In genomic region chr5:35835796-35836742, GRCh38 we compare ENCODE assay signal across 21 cellular contexts. TPM values are rescaled to one million over a fixed set of nuclear protein-coding genes. Genes with fewer than 3 reads are reported as not detected.
A peak's percentile ranks its signal among the peaks of the same experiment; 100 is the strongest.
DNase-seq lines count a peak whose midpoint lies in the region; ATAC-seq, FAIRE-seq and TF ChIP-seq lines count a peak whose summit lies in the region.
"Had no signal": no experiment of that assay in that cellular context is flagged by ENCODE, and none has a peak within 500 bp of the region (broad histone marks: within the 10 kb centered on the region; RNA-seq: fewer than 3 reads in every experiment).

No MANE protein-coding gene starts in this region.

- no peaks in the 10 kb centered on the region for H3K36me3 Mint-ChIP-seq in CD8-positive, alpha-beta T cell
- H3K36me3 Mint-ChIP-seq in T-cell, result no peaks in the 10 kb centered on the region
- H3K36me3 Mint-ChIP-seq in activated naive CD8-positive, alpha-beta T cell treated with anti-CD3 and anti-CD28 coated beads, Interleukin-2, amount 50 U/mL, for 24 hours (ENCODE audit: low read depth), result peaks cover 10% of the 10 kb centered on the region

- CTCF ChIA-PET in CD8-positive, alpha-beta T cell (lab: Charles Lee), result interaction anchor here (0.7 to 3.1 kb wide), 2 partner anchors 13 to 15 kb away, joined by 3 to 21 read pairs; no protein-coding TSS in a partner anchor
- CTCF ChIA-PET in T-cell (lab: Charles Lee), result interaction anchor here in 1 of 2 donors (0.6 kb wide), 1 partner anchor 746 kb away, joined by 6 read pairs; no protein-coding TSS in a partner anchor

- H3K4me1 Mint-ChIP-seq in CD8-positive, alpha-beta T cell (ENCODE audit: low read depth), result peaks cover 88% of the 10 kb centered on the region
- peaks cover 92 to 97% (median 95%) of the 10 kb centered on the region in 3 donors for H3K4me1 Mint-ChIP-seq in T-cell
- H3K4me1 Mint-ChIP-seq in activated naive CD8-positive, alpha-beta T cell treated with anti-CD3 and anti-CD28 coated beads, Interleukin-2, amount 50 U/mL, for 24 hours, result peaks cover 97% of the 10 kb centered on the region
- H3K4me1 Mint-ChIP-seq: activated B cell treated with CpG ODN at 0.5 μM for 24 hours, neural crest cell had no signal

- POLR2A ChIA-PET in CD8-positive, alpha-beta T cell (lab: Charles Lee), result interaction anchor here (3.5 to 20.4 kb wide), 2 partner anchors 14 to 20 kb away, joined by 30 to 700 read pairs; partner anchors contain the start of gene IL7R
- POLR2A ChIA-PET in T-cell (lab: Charles Lee), result interaction anchor here in 1 of 2 donors (0.8 to 1.1 kb wide), 2 partner anchors 14 to 18 kb away, joined by 3 to 4 read pairs; no protein-coding TSS in a partner anchor

- no peak for FAIRE-seq in GM12891 (lab: Jason Lieb, UNC)

- H3K27ac Mint-ChIP-seq in CD8-positive, alpha-beta T cell, result peak overlapping the region; percentile 88
- peak overlapping the region; percentile 98 to 99 for H3K27ac Mint-ChIP-seq in T-cell
- peak overlapping the region; percentile 99 for H3K27ac Mint-ChIP-seq in activated naive CD8-positive, alpha-beta T cell treated with anti-CD3 and anti-CD28 coated beads, Interleukin-2, amount 50 U/mL, for 24 hours
- H3K27ac Mint-ChIP-seq: activated B cell treated with CpG ODN at 0.5 μM for 24 hours had no signal

- peak overlapping the region; percentile 38 for H3K4me3 Mint-ChIP-seq in CD8-positive, alpha-beta T cell
- H3K4me3 Mint-ChIP-seq in T-cell, result peak overlapping the region; percentile 14 to 56 (median 50)
- H3K4me3 Mint-ChIP-seq in activated naive CD8-positive, alpha-beta T cell treated with anti-CD3 and anti-CD28 coated beads, Interleukin-2, amount 50 U/mL, for 24 hours, result peak overlapping the region; percentile 72
- H3K4me3 Mint-ChIP-seq: activated B cell treated with CpG ODN at 0.5 μM for 24 hours, neural crest cell had no signal

- peaks cover 83% of the 10 kb centered on the region for H3K4me1 ChIP-seq in CD8-positive, alpha-beta T cell (ENCODE audit: insufficient read depth, low read length)
- H3K4me1 ChIP-seq: prostate gland, upper lobe of left lung had no signal

- H3K4me3 ChIP-seq in CD8-positive, alpha-beta T cell (ENCODE audit: low read depth, low read length), result no peak overlapping the region
- H3K4me3 ChIP-seq: PC-9, prostate gland, upper lobe of left lung had no signal

- H3K27ac ChIP-seq in CD8-positive, alpha-beta T cell (ENCODE audit: low read depth, low read length), result no peak overlapping the region
- H3K27ac ChIP-seq: PC-9, prostate gland, upper lobe of left lung had no signal

- no peak for TF ChIP-seq POLR2A in GM12891 (IDR thresholded peaks at IDR 0.05; ENCODE audit: low read depth, low read length)

- peak; percentile 39 for ATAC-seq in CD8-positive, alpha-beta T cell
- ATAC-seq in T-cell (replicated peaks in 1 of 4), result peak; percentile 58 to 67 (median 62)
- ATAC-seq in activated naive CD8-positive, alpha-beta T cell treated with anti-CD3 and anti-CD28 coated beads, Interleukin-2, amount 50 U/mL, for 24 hours, result peak; percentile 60
- ATAC-seq in HG02678 (IDR thresholded peaks at IDR 0.05; ENCODE audit: unreplicated experiment), result no peak
- no peak for ATAC-seq in GM18870 (IDR thresholded peaks at IDR 0.05; ENCODE audit: unreplicated experiment)
- ATAC-seq: esophagus mucosa, left colon had no signal

- no peaks in the 10 kb centered on the region for H3K9me3 Mint-ChIP-seq in CD8-positive, alpha-beta T cell
- H3K9me3 Mint-ChIP-seq in T-cell, result no peaks in the 10 kb centered on the region
- peaks cover 4% of the 10 kb centered on the region for H3K9me3 Mint-ChIP-seq in activated naive CD8-positive, alpha-beta T cell treated with anti-CD3 and anti-CD28 coated beads, Interleukin-2, amount 50 U/mL, for 24 hours
- H3K9me3 Mint-ChIP-seq: activated B cell treated with CpG ODN at 0.5 μM for 24 hours, neural crest cell had no signal

- TF ChIP-seq CTCF in CD8-positive, alpha-beta T cell (IDR thresholded peaks at IDR 0.05), result no peak

- H3K27me3 ChIP-seq in CD8-positive, alpha-beta T cell (ENCODE audit: insufficient read depth, low read length), result no peaks in the 10 kb centered on the region
- H3K27me3 ChIP-seq: upper lobe of left lung had no signal

- H3K9me3 ChIP-seq in CD8-positive, alpha-beta T cell (ENCODE audit: low read length), result no peaks in the 10 kb centered on the region
- H3K9me3 ChIP-seq: prostate gland, upper lobe of left lung had no signal

- intact Hi-C loops in CD8-positive, alpha-beta T cell (cut with DNase I, micrococcal nuclease), result loop anchor here in 1 of 2 experiments (2.0 kb wide), 2 partner anchors 15 kb away; no protein-coding TSS in a partner anchor

- H3K27me3 Mint-ChIP-seq in CD8-positive, alpha-beta T cell (ENCODE audit: low read depth), result no peaks in the 10 kb centered on the region
- no peaks in the 10 kb centered on the region for H3K27me3 Mint-ChIP-seq in T-cell
- no peaks in the 10 kb centered on the region for H3K27me3 Mint-ChIP-seq in activated naive CD8-positive, alpha-beta T cell treated with anti-CD3 and anti-CD28 coated beads, Interleukin-2, amount 50 U/mL, for 24 hours
- H3K27me3 Mint-ChIP-seq: activated B cell treated with CpG ODN at 0.5 μM for 24 hours had no signal

- no peaks in the 10 kb centered on the region for H3K36me3 ChIP-seq in CD8-positive, alpha-beta T cell (ENCODE audit: insufficient read depth, low read length)
- H3K36me3 ChIP-seq: prostate gland, upper lobe of left lung had no signal

- DNase-seq in CD8-positive, alpha-beta T cell, result no peak
- DNase-seq in GM12891 (ENCODE audit: insufficient read length, low spot score) (no peak), T-cell (no peak)
- DNase-seq in activated naive CD8-positive, alpha-beta T cell treated with anti-CD3 and anti-CD28 coated beads, Interleukin-2, amount 50 U/mL, for 24 hours, result no peak
- no peak for DNase-seq in stimulated activated CD4-positive, alpha-beta T cell treated with anti-CD3 and anti-CD28 coated beads, Interleukin-4, amount 100 ng/mL, for 4 hours
- DNase-seq: activated B cell treated with CpG ODN at 0.5 μM for 24 hours; AML-193; amygdala; H7; left colon; NCI-H1436; NCI-H2171 treated with DMSO at 0.1 percent for 48 hours; NCI-H82; stimulated activated CD4-positive, alpha-beta T cell treated with anti-CD3 and anti-CD28 coated beads, Interleukin-1b, Interleukin-23, amount 100 ng/mL, for 48 hours; upper lobe of left lung had no signal

TF ChIP-seq in GM12891, 5 proteins besides CTCF, POLR2A, EP300 and RAD21:
- peak; percentile 35; the same call in 1 of the 2 replicates for TF ChIP-seq SPI1 (IDR thresholded peaks at IDR 0.05; ENCODE audit: low read depth, low read length)
- no peak for TF ChIP-seq POLR2AphosphoS5 (IDR thresholded peaks at IDR 0.05; ENCODE audit: low read depth, low read length)
TF ChIP-seq in GM12891: peak in this region for 1.

RNA-seq across cellular contexts. Expression of gene IL7R, which starts 20.6 kb away (rescaled TPM):
- total RNA-seq in CD8-positive, alpha-beta T cell, result 100 to 1,000 TPM; 287 to 310 TPM
- polyA plus RNA-seq in GM12891 (2012; ENCODE audit: low read depth, missing spikeins), result 0.98 TPM
- 1,000 to 10,000 TPM in 1 of 5 donors, 100 to 1,000 TPM in 4; 691 to 1,106 (median 924) TPM for total RNA-seq in T-cell
- total RNA-seq: H7, neural crest cell had no signal

Comparison
In these comparisons a context has a peak if more than half of its experiments do, and no peak if none do; other contexts are left out.
1. ATAC-seq: peak in CD8-positive, alpha-beta T cell (single experiment), T-cell (4 of 4) and activated naive CD8-positive, alpha-beta T cell treated with anti-CD3 and anti-CD28 coated beads, Interleukin-2, amount 50 U/mL, for 24 hours (single experiment); none in HG02678 (single experiment) and GM18870 (single experiment).
2. Peak in every context shown above with its lines, with median percentiles within 50 percentile points of each other: H3K27ac Mint-ChIP-seq and H3K4me3 Mint-ChIP-seq.